15 cellular contexts compared by ENCODE assay signal in genomic region chr9:98781588-98782383, GRCh38. TPM values are rescaled to one million over a fixed set of nuclear protein-coding genes. Genes with fewer than 3 reads are reported as not detected.
A peak's percentile ranks its signal among the peaks of the same experiment; 100 is the strongest.
DNase-seq lines count a peak whose midpoint lies in the region; ATAC-seq and TF ChIP-seq lines count a peak whose summit lies in the region.
"Had no signal": no experiment of that assay in that cellular context is flagged by ENCODE, and none has a peak within 500 bp of the region (broad histone marks: within the 10 kb centered on the region; RNA-seq: fewer than 3 reads in every experiment).

No MANE protein-coding gene starts in this region.

- H4K20me1 ChIP-seq in GM23338 (replicated peaks; ENCODE audit: insufficient read depth), result no peaks in the 10 kb centered on the region; the same call in 1 of the 2 replicates

- H3K9me3 Mint-ChIP-seq in GM23338, result no peaks in the 10 kb centered on the region; the same call in 2 of the 3 replicates
- H3K9me3 Mint-ChIP-seq: activated naive CD4-positive, alpha-beta T cell treated with anti-CD3 and anti-CD28 coated beads for 36 hours; brain; naive B cell; T-cell had no signal

- no peaks in the 10 kb centered on the region for H3K9me3 ChIP-seq in esophagus squamous epithelium
- H3K9me3 ChIP-seq: psoas muscle had no signal

- CTCF ChIA-PET in RWPE1 (lab: Yijun Ruan, JAX), result interaction anchor here (0.5 to 2.1 kb wide), 5 partner anchors 9 to 474 kb away, joined by 3 to 10 read pairs (median 4); no protein-coding TSS in a partner anchor

- 67 to 73% methylated on average over 4 to 8 of the region's 11 CpGs for WGBS in esophagus squamous epithelium, 2 donors

- no peaks in the 10 kb centered on the region for H3K4me1 ChIP-seq in GM23338 (ENCODE audit: insufficient read depth)
- H3K4me1 ChIP-seq in esophagus squamous epithelium, result peaks cover 0 to 28% (median 0%) of the 10 kb centered on the region in 3 donors
- H3K4me1 ChIP-seq: psoas muscle had no signal

- DNase-seq in GM23338 (ENCODE audit: low spot score), result no peak
- DNase-seq in RWPE1 (ENCODE audit: low spot score), result peak; percentile 98
- no peak for DNase-seq in esophagus squamous epithelium (lab: John Stamatoyannopoulos, UW)
- peak; percentile 41 for DNase-seq in posterior vena cava (ENCODE audit: low spot score)
- no peak for DNase-seq in stimulated activated CD4-positive, alpha-beta T cell treated with anti-CD3 and anti-CD28 coated beads, Interleukin-4, amount 100 ng/mL, for 1 hour
- no peak for DNase-seq in GM19240 (ENCODE audit: insufficient read length, low spot score)
- DNase-seq in activated CD4-positive, alpha-beta T cell treated with anti-CD3 and anti-CD28 coated beads, Interleukin-2, amount 50 U/mL, for 4 hours, result no peak
- DNase-seq: activated naive CD4-positive, alpha-beta T cell treated with anti-CD3 and anti-CD28 coated beads for 36 hours; naive B cell; psoas muscle; RPMI8226; T-cell had no signal

- H3K4me3 Mint-ChIP-seq in GM23338, result no peak overlapping the region
- H3K4me3 Mint-ChIP-seq: activated naive CD4-positive, alpha-beta T cell treated with anti-CD3 and anti-CD28 coated beads for 36 hours; B cell; brain; naive B cell; T-cell had no signal

- no peak overlapping the region for H3K4me2 ChIP-seq in GM23338

- ATAC-seq in GM23338 (no peak), HG03342 (IDR thresholded peaks at IDR 0.05; ENCODE audit: unreplicated experiment) (no peak)
- ATAC-seq: psoas muscle, T-cell had no signal

- POLR2A ChIA-PET in RWPE1 (lab: Yijun Ruan, JAX; ENCODE audit: low non-redundant PET), result no interaction called here

- H3K9me2 ChIP-seq in GM23338 (ENCODE audit: insufficient read depth), result no peaks in the 10 kb centered on the region

- no peaks in the 10 kb centered on the region; the same call in 1 of the 2 replicates for H3K79me2 ChIP-seq in GM23338 (replicated peaks; ENCODE audit: insufficient read depth)

- H3K27me3 ChIP-seq in GM23338 (ENCODE audit: insufficient read depth) (no peaks in the 10 kb centered on the region), esophagus squamous epithelium (no peaks in the 10 kb centered on the region)

- H2AFZ ChIP-seq in GM23338, result no peak overlapping the region

- H3K36me3 Mint-ChIP-seq in GM23338 (ENCODE audit: low read depth), result peaks cover 43% of the 10 kb centered on the region

- H3K27me3 Mint-ChIP-seq in GM23338 (ENCODE audit: insufficient read depth, low read depth, poor library complexity), result peaks cover 6% of the 10 kb centered on the region
- H3K27me3 Mint-ChIP-seq: B cell, brain, naive B cell, T-cell had no signal

- no peaks in the 10 kb centered on the region for H3K4me1 Mint-ChIP-seq in GM23338
- H3K4me1 Mint-ChIP-seq: B cell, naive B cell, T-cell had no signal

- peak overlapping the region; percentile 3; the same call in 1 of the 2 replicates for H3K27ac Mint-ChIP-seq in GM23338
- H3K27ac Mint-ChIP-seq: activated naive CD4-positive, alpha-beta T cell treated with anti-CD3 and anti-CD28 coated beads for 36 hours; B cell; T-cell had no signal

- no peaks in the 10 kb centered on the region for H3F3A ChIP-seq in GM23338 (replicated peaks; ENCODE audit: low read depth)

- H3K27ac ChIP-seq in GM23338 (ENCODE audit: low read depth) (no peak overlapping the region), RWPE1 (peak overlapping the region; percentile 62), esophagus squamous epithelium (peak overlapping the region; percentile 9 to 63 (median 48))
- H3K27ac ChIP-seq: psoas muscle had no signal

- H3K36me3 ChIP-seq in GM23338 (ENCODE audit: insufficient read depth) (no peaks in the 10 kb centered on the region; the same call in 1 of the 2 replicates), esophagus squamous epithelium (peaks cover 0 to 61% (median 0%) of the 10 kb centered on the region in 3 donors)

- H3K4me3 ChIP-seq in GM23338 (no peak overlapping the region), esophagus squamous epithelium (no peak overlapping the region)
- H3K4me3 ChIP-seq: psoas muscle had no signal

- TF ChIP-seq CTCF in GM23338 (conservative IDR thresholded peaks at IDR 0.05; ENCODE audit: low read depth in 2 of 2) (no peak), RWPE1 (conservative IDR thresholded peaks at IDR 0.05; ENCODE audit: low read depth) (no peak), esophagus squamous epithelium (IDR thresholded peaks at IDR 0.05) (no peak)

- intact Hi-C loops in esophagus squamous epithelium (cut with DNase I), result no loop called here
- intact Hi-C loops in posterior vena cava (cut with DNase I), result no loop called here

- TF ChIP-seq POLR2A in esophagus squamous epithelium (IDR thresholded peaks at IDR 0.05), result no peak

TF ChIP-seq in GM23338, 12 proteins besides CTCF, POLR2A, EP300 and RAD21 (continues in another document):
- no peak for TF ChIP-seq ZNF114 (CRISPR knock-in tag; IDR thresholded peaks at IDR 0.05)
- no peak for TF ChIP-seq REST (IDR thresholded peaks at IDR 0.05; ENCODE audit: unreplicated experiment)
- TF ChIP-seq JUNB (IDR thresholded peaks at IDR 0.05; ENCODE audit: unreplicated experiment), result no peak

RNA-seq across cellular contexts. Expression of gene ANKS6, which starts 14.6 kb away (rescaled TPM):
- total RNA-seq in GM23338 (2014; rRNA removed; shearing (Covaris generic)), result 35.4 and 59.0 TPM in 2 replicates
- polyA plus RNA-seq in GM23338 (2016; fragmentation: Nextera tagmentation; extraction: Ambion mirVana), result 36.9 and 42.9 TPM in 2 replicates
- total RNA-seq in esophagus squamous epithelium (10 to 100 TPM; 11.0 to 21.7 (median 15.3) TPM), posterior vena cava (10 to 100 TPM; 15.5 to 18.6 TPM)

RNA-seq across cellular contexts. Expression of gene GALNT12, which starts 25.7 kb away (rescaled TPM):
- total RNA-seq in GM23338 (2014; rRNA removed; shearing (Covaris generic)), result 23.6 and 27.5 TPM in 2 replicates
- polyA plus RNA-seq in GM23338 (2016; fragmentation: Nextera tagmentation; extraction: Ambion mirVana), result 14.0 and 14.6 TPM in 2 replicates
- 10 to 100 TPM; 17.5 to 25.9 (median 21.1) TPM for total RNA-seq in esophagus squamous epithelium
- 10 to 100 TPM; 16.1 to 17.6 TPM for total RNA-seq in posterior vena cava

Comparison
In these comparisons a context has a peak if more than half of its experiments do, and no peak if none do; other contexts are left out.
1. DNase-seq: peak in RWPE1 (single experiment) and posterior vena cava (single experiment); none in GM23338 (single experiment), esophagus squamous epithelium (single experiment), stimulated activated CD4-positive, alpha-beta T cell treated with anti-CD3 and anti-CD28 coated beads, Interleukin-4, amount 100 ng/mL, for 1 hour (single experiment), GM19240 (single experiment) and activated CD4-positive, alpha-beta T cell treated with anti-CD3 and anti-CD28 coated beads, Interleukin-2, amount 50 U/mL, for 4 hours (0 of 2).